ENCODE assay signal across 34 cellular contexts in the genomic region with DNA sequence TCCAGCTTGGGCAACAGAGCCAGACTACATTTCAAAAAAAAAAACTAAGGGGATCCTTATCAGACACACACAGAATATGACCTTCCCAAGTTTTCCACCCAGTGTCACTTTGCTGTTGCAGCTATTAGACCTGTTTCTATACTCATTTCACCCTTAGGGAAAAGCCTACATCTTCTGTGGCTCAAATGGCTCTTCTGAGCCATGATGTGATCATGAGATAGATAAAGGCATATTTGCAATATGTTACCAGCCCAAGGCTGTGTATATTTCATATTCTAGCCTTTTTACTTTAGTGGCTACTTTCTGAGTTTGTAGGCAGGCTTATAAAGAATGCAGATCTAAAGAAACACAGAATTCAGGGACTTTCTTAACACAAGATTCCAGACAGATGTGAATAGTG. TPM values are rescaled to one million over a fixed set of nuclear protein-coding genes. Genes with fewer than 3 reads are reported as not detected.
"Had no signal": no experiment of that assay in that cellular context is flagged by ENCODE, and none has a peak within 500 bp of the region (broad histone marks: within the 10 kb centered on the region; RNA-seq: fewer than 3 reads in every experiment).

No MANE protein-coding gene starts in this region.

- FAIRE-seq: bronchial epithelial cell, TTC549 had no signal

- H3K27me3 ChIP-seq: ascending aorta, cardiac muscle cell had no signal

- H3K4me3 ChIP-seq: ascending aorta, cardiac muscle cell had no signal

- H3K9me3 ChIP-seq: ascending aorta had no signal

- H3K27ac ChIP-seq: ascending aorta, cardiac muscle cell, VCaP had no signal

- H3K36me3 ChIP-seq: ascending aorta, cardiac muscle cell had no signal

- DNase-seq: activated CD4-positive, alpha-beta memory T cell treated with anti-CD3 and anti-CD28 coated beads, Interleukin-2, amount 10 ng/mL, durations not matched to agents 7 days and 5 days; activated CD4-positive, alpha-beta T cell treated with anti-CD3 and anti-CD28 coated beads for 1 hour; activated CD4-positive, alpha-beta T cell treated with anti-CD3 and anti-CD28 coated beads for 36 hours; activated CD4-positive, alpha-beta T cell treated with anti-CD3 and anti-CD28 coated beads for 48 hours; activated CD4-positive, alpha-beta T cell treated with anti-CD3 and anti-CD28 coated beads, Interleukin-2, amount 10 ng/mL, durations not matched to agents 7 days and 5 days; activated CD4-positive, alpha-beta T cell treated with anti-CD3 and anti-CD28 coated beads, Interleukin-2, amount 50 U/mL, for 48 hours; activated CD4-positive, CD25-positive, alpha-beta regulatory T cell; activated CD8-positive, alpha-beta memory T cell treated with anti-CD3 and anti-CD28 coated beads for 24 hours; activated CD8-positive, alpha-beta memory T cell treated with anti-CD3 and anti-CD28 coated beads, Interleukin-2, amount 10 ng/mL, durations not matched to agents 7 days and 5 days; activated CD8-positive, alpha-beta memory T cell treated with anti-CD3 and anti-CD28 coated beads, Interleukin-2, amount 50 U/mL, for 48 hours; activated CD8-positive, alpha-beta T cell treated with anti-CD3 and anti-CD28 coated beads, Interleukin-2, amount 10 ng/mL, durations not matched to agents 7 days and 5 days; activated effector memory CD4-positive, alpha-beta T cell treated with Interleukin-2 at 50 U/mL for 16 hours; activated gamma-delta T cell; activated naive CD4-positive, alpha-beta T cell treated with anti-CD3 and anti-CD28 coated beads, Interleukin-2, amount 10 ng/mL, durations not matched to agents 7 days and 5 days; activated naive CD4-positive, alpha-beta T cell treated with Interleukin-2 at 50 U/mL for 16 hours; activated naive CD8-positive, alpha-beta T cell treated with anti-CD3 and anti-CD28 coated beads, Interleukin-2, amount 10 ng/mL, durations not matched to agents 7 days and 5 days; activated naive CD8-positive, alpha-beta T cell treated with anti-CD3 and anti-CD28 coated beads, Interleukin-2, amount 50 U/mL, for 24 hours; activated T-cell treated with anti-CD3 and anti-CD28 coated beads, Interleukin-2, amount 50 U/mL, for 24 hours; activated T-cell treated with anti-CD3 and anti-CD28 coated beads, Interleukin-2, amount 50 U/mL, for 48 hours; amygdala; anterior cingulate cortex; cerebellar nuclear complex; T-helper 1 cell; T-helper 2 cell; T-helper 9 cell had no signal

- H3K4me1 ChIP-seq: ascending aorta had no signal

RNA-seq across cellular contexts. Expression of a gene that starts 19.3 kb away (rescaled TPM):
- total RNA-seq: activated CD4-positive, alpha-beta memory T cell treated with anti-CD3 and anti-CD28 coated beads, Interleukin-2, amount 10 ng/mL, durations not matched to agents 7 days and 5 days; activated CD4-positive, alpha-beta T cell treated with anti-CD3 and anti-CD28 coated beads for 36 hours; activated CD4-positive, alpha-beta T cell treated with anti-CD3 and anti-CD28 coated beads, Interleukin-2, amount 10 ng/mL, durations not matched to agents 7 days and 5 days; activated CD8-positive, alpha-beta memory T cell treated with anti-CD3 and anti-CD28 coated beads, Interleukin-2, amount 10 ng/mL, durations not matched to agents 7 days and 5 days; activated CD8-positive, alpha-beta T cell treated with anti-CD3 and anti-CD28 coated beads, Interleukin-2, amount 10 ng/mL, durations not matched to agents 7 days and 5 days; activated naive CD8-positive, alpha-beta T cell treated with anti-CD3 and anti-CD28 coated beads, Interleukin-2, amount 10 ng/mL, durations not matched to agents 7 days and 5 days; activated T-helper 2 cell treated with anti-CD3 and anti-CD28 coated beads, Interferon-gamma antibody, Interleukin-2, Interleukin-4, amounts not matched to agents 10 μg/mL and 5 μg/mL and 100 μg/mL, durations not matched to agents 14 hours and 24 hours and 36 hours; ascending aorta; bronchial epithelial cell; cardiac muscle cell; chondrocyte; WTC11 had no signal
- polyA plus RNA-seq: adipose tissue, cardiac muscle cell had no signal

RNA-seq across cellular contexts. Expression of a gene that starts 54.8 kb away (rescaled TPM):
- total RNA-seq: activated CD4-positive, alpha-beta memory T cell treated with anti-CD3 and anti-CD28 coated beads, Interleukin-2, amount 10 ng/mL, durations not matched to agents 7 days and 5 days; activated CD4-positive, alpha-beta T cell treated with anti-CD3 and anti-CD28 coated beads, Interleukin-2, amount 10 ng/mL, durations not matched to agents 7 days and 5 days; activated CD8-positive, alpha-beta memory T cell treated with anti-CD3 and anti-CD28 coated beads, Interleukin-2, amount 10 ng/mL, durations not matched to agents 7 days and 5 days; activated CD8-positive, alpha-beta T cell treated with anti-CD3 and anti-CD28 coated beads, Interleukin-2, amount 10 ng/mL, durations not matched to agents 7 days and 5 days; activated naive CD8-positive, alpha-beta T cell treated with anti-CD3 and anti-CD28 coated beads, Interleukin-2, amount 10 ng/mL, durations not matched to agents 7 days and 5 days; activated T-helper 2 cell treated with anti-CD3 and anti-CD28 coated beads, Interferon-gamma antibody, Interleukin-2, Interleukin-4, amounts not matched to agents 10 μg/mL and 5 μg/mL and 100 μg/mL, durations not matched to agents 14 hours and 24 hours and 36 hours; ascending aorta; bronchial epithelial cell had no signal
- polyA plus RNA-seq: cardiac muscle cell had no signal
